ENCODE assay signal across 8 cellular contexts in the genomic region with DNA sequence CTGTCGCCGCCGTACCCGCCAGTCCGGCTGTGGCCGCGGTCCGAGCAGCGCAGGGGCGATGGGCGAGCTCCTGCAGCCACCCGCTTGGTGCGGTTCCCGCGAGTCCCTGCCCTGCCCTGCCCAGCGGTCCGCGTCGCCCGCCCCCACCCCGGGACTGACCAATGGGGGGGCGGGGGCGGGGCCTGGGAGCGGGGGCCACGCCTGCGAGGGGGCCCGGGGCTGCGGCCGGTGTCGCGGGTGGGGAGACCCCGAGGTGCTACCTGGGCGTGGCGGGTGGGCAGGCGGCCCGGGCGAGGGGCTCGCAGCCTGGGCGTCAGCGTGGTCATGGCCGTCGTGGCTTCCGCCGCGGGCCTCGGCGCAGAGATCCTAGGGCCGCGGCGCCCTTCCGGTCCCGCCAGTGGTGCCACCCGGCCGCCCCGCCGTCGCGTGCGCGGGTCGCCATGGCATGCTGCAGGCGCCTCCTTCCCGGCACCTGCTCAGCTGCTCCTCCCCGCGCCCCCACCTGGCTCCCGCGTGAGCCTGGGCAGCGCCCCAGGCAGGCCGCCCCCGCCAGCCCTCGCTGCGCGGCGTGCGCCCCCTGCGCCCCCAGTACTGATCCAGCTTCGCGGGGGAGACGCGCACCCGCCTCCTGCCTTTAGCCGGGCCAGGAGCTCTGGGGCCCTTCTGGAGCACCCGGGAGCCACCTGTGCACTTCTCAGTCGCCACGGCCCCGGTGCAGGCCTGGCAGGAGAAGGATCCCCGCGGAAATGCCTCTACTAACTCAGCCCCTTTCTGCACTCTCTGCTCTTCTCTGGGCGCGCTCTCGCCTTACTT. TPM values are rescaled to one million over a fixed set of nuclear protein-coding genes. Genes with fewer than 3 reads are reported as not detected.
DNase-seq lines count a peak whose midpoint lies in the region; ATAC-seq and TF ChIP-seq lines count a peak whose summit lies in the region.

A gene with protein sequence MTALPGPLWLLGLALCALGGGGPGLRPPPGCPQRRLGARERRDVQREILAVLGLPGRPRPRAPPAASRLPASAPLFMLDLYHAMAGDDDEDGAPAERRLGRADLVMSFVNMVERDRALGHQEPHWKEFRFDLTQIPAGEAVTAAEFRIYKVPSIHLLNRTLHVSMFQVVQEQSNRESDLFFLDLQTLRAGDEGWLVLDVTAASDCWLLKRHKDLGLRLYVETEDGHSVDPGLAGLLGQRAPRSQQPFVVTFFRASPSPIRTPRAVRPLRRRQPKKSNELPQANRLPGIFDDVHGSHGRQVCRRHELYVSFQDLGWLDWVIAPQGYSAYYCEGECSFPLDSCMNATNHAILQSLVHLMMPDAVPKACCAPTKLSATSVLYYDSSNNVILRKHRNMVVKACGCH (minus strand): TSS at position 108 of the 813 bp plus-strand sequence. CDS start 380 bp downstream, outside the sequence.

- no peaks in the 10 kb centered on the region for H3K36me3 ChIP-seq in mucosa of descending colon (ENCODE audit: low read depth)

- peaks cover 9 to 10% of the 10 kb centered on the region in 2 donors for H3K4me1 Mint-ChIP-seq in effector memory CD8-positive, alpha-beta T cell (ENCODE audit: low read depth in 2 of 2)

- H3K36me3 Mint-ChIP-seq in effector memory CD8-positive, alpha-beta T cell (ENCODE audit: insufficient read depth): no peaks in the 10 kb centered on the region

- peaks cover 0 to 17% of the 10 kb centered on the region in 2 donors for H3K27me3 Mint-ChIP-seq in effector memory CD8-positive, alpha-beta T cell

- no peaks in the 10 kb centered on the region for H3K9me3 Mint-ChIP-seq in effector memory CD8-positive, alpha-beta T cell

- peak within 1 kb of the TSS in 1 of 2 donors; percentile 50 for H3K27ac Mint-ChIP-seq in effector memory CD8-positive, alpha-beta T cell

- DNase-seq in GDM1 (lab: John Stamatoyannopoulos, UW) (peak; percentile 43), NCI-H2227 treated with DMSO at 0.1 percent for 48 hours (lab: John Stamatoyannopoulos, UW) (peak; percentile 67), mucosa of descending colon (peak; percentile 74 to 88 (median 85))
- DNase-seq in activated CD4-positive, alpha-beta T cell treated with anti-CD3 and anti-CD28 coated beads for 48 hours: peak; percentile 58
- peak; percentile 25 to 42 (median 35) for DNase-seq in effector memory CD8-positive, alpha-beta T cell
- peak; percentile 49 for DNase-seq in stimulated activated naive CD4-positive, alpha-beta T cell treated with Interleukin-2 at 50 U/mL for 16 hours (lab: John Stamatoyannopoulos, UW)

- H3K4me3 Mint-ChIP-seq in effector memory CD8-positive, alpha-beta T cell: peak within 1 kb of the TSS; percentile 73 to 83

- H3K4me3 ChIP-seq in mucosa of descending colon: peak within 1 kb of the TSS; percentile 32

- intact Hi-C loops in mucosa of descending colon (cut with DNase I, micrococcal nuclease): no loop called here

- H3K4me1 ChIP-seq in mucosa of descending colon (ENCODE audit: low read depth): no peaks in the 10 kb centered on the region

- H3K9me3 ChIP-seq in mucosa of descending colon: no peaks in the 10 kb centered on the region

- ATAC-seq in HG02759 (IDR thresholded peaks at IDR 0.05; ENCODE audit: unreplicated experiment): peak; percentile 74
- peak; percentile 78 for ATAC-seq in effector memory CD8-positive, alpha-beta T cell (replicated peaks)
- peak; percentile 93 for ATAC-seq in mucosa of descending colon
- no peak for ATAC-seq in GM18502 (IDR thresholded peaks at IDR 0.05; ENCODE audit: poor library complexity, unreplicated experiment)

- TF ChIP-seq CTCF in mucosa of descending colon (IDR thresholded peaks at IDR 0.05): no peak

RNA-seq across cellular contexts. Expression of the gene that starts here (rescaled TPM):
- total RNA-seq in mucosa of descending colon: 10 to 100 TPM; 11.0 to 19.9 (median 18.7) TPM

Comparison
In these comparisons a context has a peak if more than half of its experiments do, and no peak if none do; other contexts are left out.
1. DNase-seq: peak in every context shown above with its lines; median percentile 85 in mucosa of descending colon; 67 in NCI-H2227 treated with DMSO at 0.1 percent for 48 hours; 58 in activated CD4-positive, alpha-beta T cell treated with anti-CD3 and anti-CD28 coated beads for 48 hours; 49 in stimulated activated naive CD4-positive, alpha-beta T cell treated with Interleukin-2 at 50 U/mL for 16 hours; 43 in GDM1; 35 in effector memory CD8-positive, alpha-beta T cell.